In genomic region chr7:157273208-157274202, GRCh38 we compare ENCODE assay signal across 8 cellular contexts.
A peak's percentile ranks its signal among the peaks of the same experiment; 100 is the strongest.
DNase-seq lines count a peak whose midpoint lies in the region; ATAC-seq, FAIRE-seq and TF ChIP-seq lines count a peak whose summit lies in the region.

No MANE protein-coding gene starts in this region.

- TF ChIP-seq CTCF in WERI-Rb-1 (IDR thresholded peaks at IDR 0.05; ENCODE audit: low read depth, low read length) (peak; percentile 96), bronchial epithelial cell (IDR thresholded peaks at IDR 0.05; ENCODE audit: insufficient read depth, low read length, severe bottlenecking) (peak; percentile 96), kidney (IDR thresholded peaks at IDR 0.05; ENCODE audit: borderline replicate concordance, extremely low read depth, insufficient read depth) (peak; percentile 63)

- H3K36me3 ChIP-seq in WERI-Rb-1 (peaks cover 18% of the 10 kb centered on the region), bronchial epithelial cell (ENCODE audit: control insufficient read depth, insufficient read depth, low read length) (no peaks in the 10 kb centered on the region), kidney (ENCODE audit: control insufficient read depth in 1 of 2, insufficient read depth in 2 of 2, low read length in 2 of 2) (peaks cover 10 to 11% of the 10 kb centered on the region in 2 donors)

- H3K9me3 ChIP-seq in WERI-Rb-1 (ENCODE audit: severe bottlenecking), result no peaks in the 10 kb centered on the region
- no peaks in the 10 kb centered on the region for H3K9me3 ChIP-seq in kidney (ENCODE audit: control insufficient read depth in 1 of 2, low read length in 2 of 2)

- DNase-seq in NCI-H2081 (lab: John Stamatoyannopoulos, UW) (peak; percentile 30 to 40), NCI-H2081 treated with DMSO at 0.1 percent for 48 hours (lab: John Stamatoyannopoulos, UW) (no peak), NCI-H1694 (lab: John Stamatoyannopoulos, UW) (peak; percentile 39), WERI-Rb-1 (peak; percentile 68), bronchial epithelial cell (ENCODE audit: low read depth) (peak; percentile 59), kidney (peak; percentile 84)
- peak; percentile 62 for DNase-seq in stimulated activated CD4-positive, alpha-beta T cell treated with anti-CD3 and anti-CD28 coated beads, Interleukin-1b, Interleukin-23, amount 100 ng/mL, for 48 hours

- H3K27ac ChIP-seq in WERI-Rb-1 (no peak overlapping the region), kidney (ENCODE audit: low read depth in 2 of 2, low read length in 2 of 2) (no peak overlapping the region)

- peak; percentile 77 for ATAC-seq in HG02759 (IDR thresholded peaks at IDR 0.05; ENCODE audit: unreplicated experiment)

- H3K4me3 ChIP-seq in WERI-Rb-1 (ENCODE audit: low read depth, low read length), result no peak overlapping the region
- H3K4me3 ChIP-seq in bronchial epithelial cell (ENCODE audit: low read depth, low read length), result no peak overlapping the region
- no peak overlapping the region for H3K4me3 ChIP-seq in kidney (ENCODE audit: low read length in 2 of 2)

- H3K4me1 ChIP-seq in kidney (ENCODE audit: control insufficient read depth in 1 of 2, insufficient read depth in 1 of 2, low read depth in 1 of 2, low read length in 2 of 2), result peaks cover 5 to 6% of the 10 kb centered on the region in 2 donors

- FAIRE-seq in bronchial epithelial cell (lab: Jason Lieb, UNC) (no peak), kidney (lab: Jason Lieb, UNC) (no peak)

- no peaks in the 10 kb centered on the region for H3K27me3 ChIP-seq in WERI-Rb-1 (ENCODE audit: insufficient read depth, low read depth, severe bottlenecking)
- no peaks in the 10 kb centered on the region for H3K27me3 ChIP-seq in bronchial epithelial cell (ENCODE audit: control insufficient read depth, insufficient read depth, low read length)

- no peak overlapping the region for H3K9ac ChIP-seq in kidney (ENCODE audit: low read length in 2 of 2)

- intact Hi-C loops in kidney (cut with DNase I), result no loop called here
